In the genomic region with DNA sequence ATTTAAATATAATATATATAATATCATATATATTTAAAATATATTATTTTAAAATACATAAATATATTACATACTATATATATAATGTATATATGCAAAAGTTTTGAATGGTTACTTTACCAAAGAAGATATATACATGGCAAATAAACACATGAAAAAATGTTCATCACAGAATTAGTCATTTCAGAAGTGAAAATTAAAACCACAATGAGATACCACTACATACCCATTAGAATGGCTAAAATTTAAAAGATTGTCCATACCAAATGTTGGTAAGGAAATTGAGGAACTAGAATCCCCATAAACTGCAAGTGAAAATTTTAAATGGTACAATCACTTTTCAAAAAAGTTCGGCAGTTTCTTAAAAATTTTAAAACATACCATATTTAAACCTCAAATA, we compare ENCODE assay signal across 32 cellular contexts. TPM values are rescaled to one million over a fixed set of nuclear protein-coding genes. Genes with fewer than 3 reads are reported as not detected.
"Had no signal": no experiment of that assay in that cellular context is flagged by ENCODE, and none has a peak within 500 bp of the region (broad histone marks: within the 10 kb centered on the region; RNA-seq: fewer than 3 reads in every experiment).

No MANE protein-coding gene starts in this region.

- FAIRE-seq: small intestine, urothelium cell line had no signal

- H3K4me3 Mint-ChIP-seq: mesothelial cell of epicardium; naive B cell; natural killer cell; nephron progenitor cell; neural progenitor cell; stimulated activated effector memory CD8-positive, alpha-beta T cell treated with anti-CD3 and anti-CD28 coated beads, Interleukin-12 subunit alpha, Interleukin-12 subunit beta, amount 100 ng/mL, for 72 hours; stimulated activated naive CD8-positive, alpha-beta T cell treated with anti-CD3 and anti-CD28 coated beads, Interleukin-15, Interleukin-2, amounts not matched to agents 100 ng/mL and 50 ng/mL, for 24 hours had no signal

- H3K27ac ChIP-seq: heart right ventricle, hepatocyte, left ventricle myocardium inferior, neural progenitor cell, neutrophil, sigmoid colon, spleen, suprapubic skin, thoracic aorta, tibial artery, upper lobe of right lung had no signal

- H3K9me3 Mint-ChIP-seq: mesothelial cell of epicardium, nephron progenitor cell, neural progenitor cell had no signal

- H3K36me3 Mint-ChIP-seq: mesothelial cell of epicardium; naive B cell; natural killer cell; neural progenitor cell; stimulated activated effector memory CD8-positive, alpha-beta T cell treated with anti-CD3 and anti-CD28 coated beads, Interleukin-12 subunit alpha, Interleukin-12 subunit beta, amount 100 ng/mL, for 72 hours had no signal

- H3K4me3 ChIP-seq: heart right ventricle, hepatocyte, left ventricle myocardium inferior, lung, neural progenitor cell, sigmoid colon, spleen, suprapubic skin, thoracic aorta, tibial artery, upper lobe of right lung had no signal

- H3K4me1 ChIP-seq: heart right ventricle, left ventricle myocardium inferior, neural progenitor cell, sigmoid colon, spleen, suprapubic skin, tibial artery, upper lobe of right lung had no signal

- H3K9ac ChIP-seq: neural progenitor cell had no signal

- H3K36me3 ChIP-seq: heart right ventricle, left ventricle myocardium inferior, neural progenitor cell, neutrophil, sigmoid colon, spleen, suprapubic skin, thoracic aorta, tibial artery, upper lobe of right lung had no signal

- ATAC-seq: heart right ventricle; left cardiac atrium; natural killer cell; right cardiac atrium; stimulated activated effector memory CD8-positive, alpha-beta T cell treated with anti-CD3 and anti-CD28 coated beads, Interleukin-12 subunit alpha, Interleukin-12 subunit beta, amount 100 ng/mL, for 72 hours; upper lobe of right lung had no signal

- DNase-seq: heart right ventricle; islet precursor cell; kidney glomerular epithelial cell; left cardiac atrium; left ventricle myocardium inferior; mesendoderm; naive B cell; natural killer cell; nephron progenitor cell; occipital lobe; retina; right cardiac atrium; sigmoid colon; small intestine; spleen; stimulated activated CD4-positive, alpha-beta T cell treated with anti-CD3 and anti-CD28 coated beads, Interleukin-4, amount 100 ng/mL, for 24 hours; stimulated activated naive CD4-positive, alpha-beta T cell; tibial artery; trophoblast cell; upper lobe of right lung had no signal

- H3K9me3 ChIP-seq: neutrophil, suprapubic skin, thoracic aorta, tibial artery, upper lobe of right lung had no signal

- H3K27me3 ChIP-seq: heart right ventricle, hepatocyte, neural progenitor cell, neutrophil, sigmoid colon, spleen, suprapubic skin, tibial artery, upper lobe of right lung had no signal

- H3K27ac Mint-ChIP-seq: mesothelial cell of epicardium; natural killer cell; nephron progenitor cell; neural progenitor cell; progenitor cell of endocrine pancreas; stimulated activated effector memory CD8-positive, alpha-beta T cell treated with anti-CD3 and anti-CD28 coated beads, Interleukin-12 subunit alpha, Interleukin-12 subunit beta, amount 100 ng/mL, for 72 hours; stimulated activated naive CD8-positive, alpha-beta T cell treated with anti-CD3 and anti-CD28 coated beads, Interleukin-15, Interleukin-2, amounts not matched to agents 100 ng/mL and 50 ng/mL, for 24 hours had no signal

- H3K4me1 Mint-ChIP-seq: mesothelial cell of epicardium; naive B cell; natural killer cell; nephron progenitor cell; neural progenitor cell; stimulated activated effector memory CD8-positive, alpha-beta T cell treated with anti-CD3 and anti-CD28 coated beads, Interleukin-12 subunit alpha, Interleukin-12 subunit beta, amount 100 ng/mL, for 72 hours had no signal

- H3K27me3 Mint-ChIP-seq: progenitor cell of endocrine pancreas had no signal

RNA-seq across cellular contexts. Expression of gene COL8A1, which starts 23.6 kb away (rescaled TPM):
- total RNA-seq: mononuclear cell, progenitor cell of endocrine pancreas had no signal
